ENCODE assay signal across 26 cellular contexts in the genomic region with DNA sequence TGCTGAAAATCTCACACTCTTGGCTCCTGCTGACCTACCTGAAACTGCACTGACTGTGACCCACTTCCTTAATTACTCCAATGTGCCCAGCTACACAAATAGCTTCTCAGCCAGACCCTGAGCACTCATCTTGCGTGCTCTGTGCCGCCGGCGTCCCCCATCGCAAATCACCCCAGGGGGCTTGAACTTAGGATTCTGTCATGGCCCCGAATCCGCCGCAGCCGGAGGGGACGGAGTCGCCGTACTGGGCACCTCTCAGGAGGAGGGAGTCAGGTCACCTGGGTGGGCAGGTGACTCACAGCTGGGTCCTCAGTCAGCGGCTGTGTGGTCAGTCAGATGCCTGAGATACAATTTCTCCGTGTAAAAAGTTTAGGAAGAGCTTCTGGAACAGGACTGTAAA.
"Had no signal": no experiment of that assay in that cellular context is flagged by ENCODE, and none has a peak within 500 bp of the region (broad histone marks: within the 10 kb centered on the region; RNA-seq: fewer than 3 reads in every experiment).

No MANE protein-coding gene starts in this region.

- H3K36me3 Mint-ChIP-seq: naive thymus-derived CD8-positive, alpha-beta T cell; stimulated activated memory B cell treated with anti-CD40 and anti-IgM and Interleukin-4, amounts not matched to agents 10 μg/mL and 1 μg/mL and 100 μg/mL, for 72 hours; type B pancreatic cell had no signal

- H3K4me1 Mint-ChIP-seq: nephron; neural crest cell; stimulated activated memory B cell treated with anti-CD40 and anti-IgM and Interleukin-4, amounts not matched to agents 10 μg/mL and 1 μg/mL and 100 μg/mL, for 72 hours; stimulated activated naive CD8-positive, alpha-beta T cell treated with anti-CD3 and anti-CD28 coated beads, Interleukin-15, amount 100 ng/mL, for 72 hours had no signal

- H3K27me3 Mint-ChIP-seq: progenitor cell of endocrine pancreas had no signal

- H3K9me3 Mint-ChIP-seq: type B pancreatic cell had no signal

- H3K36me3 ChIP-seq: left lung, lower lobe of right lung, ovary, right atrium auricular region, right lobe of liver, tibial nerve, uterus had no signal

- H3K27ac ChIP-seq: left lung, lower lobe of right lung, ovary, right atrium auricular region, right lobe of liver, tibial nerve, uterus had no signal

- H3K27me3 ChIP-seq: left lung, ovary, right atrium auricular region, right lobe of liver, tibial nerve, uterus had no signal

- H3K4me3 Mint-ChIP-seq: naive thymus-derived CD8-positive, alpha-beta T cell; nephron; neural crest cell; stimulated activated memory B cell treated with anti-CD40 and anti-IgM and Interleukin-4, amounts not matched to agents 10 μg/mL and 1 μg/mL and 100 μg/mL, for 72 hours; stimulated activated naive CD8-positive, alpha-beta T cell treated with anti-CD3 and anti-CD28 coated beads, Interleukin-15, amount 100 ng/mL, for 72 hours; type B pancreatic cell had no signal

- H3K4me1 ChIP-seq: left lung, lower lobe of right lung, right atrium auricular region, right lobe of liver, tibial nerve, uterus had no signal

- H3K4me2 ChIP-seq: smooth muscle cell had no signal

- ATAC-seq: left colon; lower lobe of right lung; naive thymus-derived CD8-positive, alpha-beta T cell; right lobe of liver; stimulated activated memory B cell treated with anti-CD40 and anti-IgM and Interleukin-4, amounts not matched to agents 10 μg/mL and 1 μg/mL and 100 μg/mL, for 72 hours; stimulated activated naive CD8-positive, alpha-beta T cell treated with anti-CD3 and anti-CD28 coated beads, Interleukin-15, amount 100 ng/mL, for 72 hours had no signal

- H3K27ac Mint-ChIP-seq: naive thymus-derived CD8-positive, alpha-beta T cell; nephron; progenitor cell of endocrine pancreas; stimulated activated memory B cell treated with anti-CD40 and anti-IgM and Interleukin-4, amounts not matched to agents 10 μg/mL and 1 μg/mL and 100 μg/mL, for 72 hours; stimulated activated naive CD8-positive, alpha-beta T cell treated with anti-CD3 and anti-CD28 coated beads, Interleukin-15, amount 100 ng/mL, for 72 hours; type B pancreatic cell had no signal

- H3K9me3 ChIP-seq: lower lobe of right lung, ovary, right atrium auricular region, right lobe of liver, tibial nerve, uterus had no signal

- H3K4me3 ChIP-seq: left lung, lower lobe of right lung, ovary, right atrium auricular region, right lobe of liver, smooth muscle cell, tibial nerve, uterus had no signal

- DNase-seq: hippocampal formation; kidney glomerular epithelial cell; left colon; left lung; lower lobe of right lung; mammary epithelial cell; mesenchymal stem cell; naive thymus-derived CD8-positive, alpha-beta T cell; ovary; right lobe of liver; stimulated activated CD4-positive, alpha-beta T cell treated with anti-CD3 and anti-CD28 coated beads, Interleukin-1b, Interleukin-23, amount 100 ng/mL, for 48 hours; stimulated activated CD4-positive, alpha-beta T cell treated with anti-CD3 and anti-CD28 coated beads, Interleukin-2, amount 100 ng/mL, for 48 hours; stimulated activated CD4-positive, alpha-beta T cell treated with anti-CD3 and anti-CD28 coated beads, Interleukin-4, amount 100 ng/mL, for 4 hours; stimulated activated CD8-positive, alpha-beta memory T cell treated with anti-CD3 and anti-CD28 coated beads, Interleukin-4, amount 100 ng/mL, for 48 hours; stimulated activated naive CD4-positive, alpha-beta T cell treated with Interleukin-2 at 50 U/mL for 16 hours; stimulated activated naive CD8-positive, alpha-beta T cell treated with anti-CD3 and anti-CD28 coated beads, Interleukin-15, amount 100 ng/mL, for 72 hours; substantia nigra; uterus had no signal
